ENCODE assay signal across 1 cellular context in the genomic region with DNA sequence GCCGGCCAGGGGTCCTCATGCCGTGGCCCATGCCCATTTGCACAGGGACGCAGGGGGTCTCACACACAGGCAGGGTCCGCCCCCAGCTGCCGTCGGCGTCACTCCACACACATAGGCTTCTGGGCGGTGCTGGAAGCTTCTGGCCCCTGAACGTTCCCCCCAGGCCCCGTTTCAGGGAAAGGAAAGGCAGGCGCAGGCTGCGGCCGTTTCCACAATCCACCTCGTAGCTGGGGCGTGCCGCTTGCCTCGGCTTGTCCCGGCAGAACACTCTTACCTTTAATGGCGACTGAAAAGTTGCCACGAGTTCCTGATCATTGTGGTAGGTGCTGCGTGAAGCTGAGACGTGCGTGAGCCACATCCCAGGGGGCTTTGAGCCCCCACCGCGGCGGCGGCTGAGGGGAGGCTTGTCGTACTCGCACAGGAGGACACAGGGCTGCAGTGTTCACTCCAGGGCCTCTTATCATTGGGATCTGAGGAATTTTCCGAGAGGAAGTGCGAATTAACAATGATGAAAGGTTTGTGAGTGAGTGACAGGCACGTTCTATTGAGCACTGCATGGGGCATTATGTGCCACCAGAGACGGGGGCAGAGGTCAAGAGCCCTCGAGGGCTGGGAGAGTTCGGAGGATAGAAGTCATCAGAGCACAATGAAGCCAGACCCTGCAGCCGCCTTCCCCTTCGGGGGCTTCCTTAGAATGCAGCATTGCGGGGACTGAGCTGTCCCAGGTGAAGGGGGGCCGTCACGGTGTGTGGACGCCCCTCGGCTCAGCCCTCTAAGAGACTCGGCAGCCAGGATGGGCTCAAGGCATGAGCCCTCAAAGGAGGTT.
TF ChIP-seq lines count a peak whose summit lies in the region.

No MANE protein-coding gene starts in this region.

TF ChIP-seq in liver, 16 proteins besides CTCF, POLR2A, EP300 and RAD21 (continued from another document):
- no peak for TF ChIP-seq FOXA2 (IDR thresholded peaks at IDR 0.05)
- TF ChIP-seq YY1 (IDR thresholded peaks at IDR 0.05) = no peak
- TF ChIP-seq, protein P1, sequence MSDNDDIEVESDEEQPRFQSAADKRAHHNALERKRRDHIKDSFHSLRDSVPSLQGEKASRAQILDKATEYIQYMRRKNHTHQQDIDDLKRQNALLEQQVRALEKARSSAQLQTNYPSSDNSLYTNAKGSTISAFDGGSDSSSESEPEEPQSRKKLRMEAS (IDR thresholded peaks at IDR 0.05) = no peak
- no peak for TF ChIP-seq EGR1 (IDR thresholded peaks at IDR 0.05; ENCODE audit: low read depth in 2 of 2)
- TF ChIP-seq GABPA (IDR thresholded peaks at IDR 0.05 in 1 of 2, conservative IDR thresholded peaks at IDR 0.05 in 1 of 2) = no peak
- TF ChIP-seq, protein P2, sequence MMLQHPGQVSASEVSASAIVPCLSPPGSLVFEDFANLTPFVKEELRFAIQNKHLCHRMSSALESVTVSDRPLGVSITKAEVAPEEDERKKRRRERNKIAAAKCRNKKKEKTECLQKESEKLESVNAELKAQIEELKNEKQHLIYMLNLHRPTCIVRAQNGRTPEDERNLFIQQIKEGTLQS (IDR thresholded peaks at IDR 0.05) = no peak
